In genomic region chr6:18323935-18324707, GRCh38 we compare ENCODE assay signal across 9 cellular contexts. TPM values are rescaled to one million over a fixed set of nuclear protein-coding genes. Genes with fewer than 3 reads are reported as not detected.
A peak's percentile ranks its signal among the peaks of the same experiment; 100 is the strongest.
DNase-seq lines count a peak whose midpoint lies in the region; ATAC-seq, FAIRE-seq and TF ChIP-seq lines count a peak whose summit lies in the region.
"Had no signal": no experiment of that assay in that cellular context is flagged by ENCODE, and none has a peak within 500 bp of the region (broad histone marks: within the 10 kb centered on the region; RNA-seq: fewer than 3 reads in every experiment).

No MANE protein-coding gene starts in this region.

- TF ChIP-seq CTCF in AG04449 (IDR thresholded peaks at IDR 0.05; ENCODE audit: insufficient read depth, low read length, missing control alignments) (peak; percentile 52), GM12874 (IDR thresholded peaks at IDR 0.05; ENCODE audit: insufficient read depth, low read depth, low read length) (peak; percentile 44; the same call in 1 of the 2 replicates), astrocyte (IDR thresholded peaks at IDR 0.05; ENCODE audit: insufficient read depth, low read depth, low read length) (peak; percentile 78)

- no peak overlapping the region for H3K27ac Mint-ChIP-seq in astrocyte (ENCODE audit: unreplicated experiment)
- no peak overlapping the region for H3K27ac Mint-ChIP-seq in stimulated activated naive B cell treated with anti-CD40 and anti-IgM and Interleukin-4, amounts not matched to agents 10 μg/mL and 1 μg/mL and 100 μg/mL, for 72 hours

- H2AFZ ChIP-seq in astrocyte (ENCODE audit: low read depth, low read length), result no peak overlapping the region

- H4K20me1 ChIP-seq in astrocyte (ENCODE audit: insufficient read depth, low read length), result no peaks in the 10 kb centered on the region

- no peaks in the 10 kb centered on the region for H3K27me3 ChIP-seq in astrocyte (ENCODE audit: insufficient read depth, low read length)

- H3K9me3 Mint-ChIP-seq in astrocyte (ENCODE audit: unreplicated experiment), result no peaks in the 10 kb centered on the region
- H3K9me3 Mint-ChIP-seq in stimulated activated naive B cell treated with anti-CD40 and anti-IgM and Interleukin-4, amounts not matched to agents 10 μg/mL and 1 μg/mL and 100 μg/mL, for 72 hours, result no peaks in the 10 kb centered on the region
- H3K9me3 Mint-ChIP-seq: central memory CD8-positive, alpha-beta T cell had no signal

- ATAC-seq in HG03159 (IDR thresholded peaks at IDR 0.05; ENCODE audit: unreplicated experiment), result peak; percentile 57
- peak; percentile 48 to 54 for ATAC-seq in stimulated activated naive B cell treated with anti-CD40 and anti-IgM and Interleukin-4, amounts not matched to agents 10 μg/mL and 1 μg/mL and 100 μg/mL, for 72 hours (replicated peaks)
- no peak for ATAC-seq in GM19467 (IDR thresholded peaks at IDR 0.05; ENCODE audit: unreplicated experiment)

- H3K4me3 Mint-ChIP-seq in astrocyte (ENCODE audit: unreplicated experiment), result no peak overlapping the region
- H3K4me3 Mint-ChIP-seq in stimulated activated naive B cell treated with anti-CD40 and anti-IgM and Interleukin-4, amounts not matched to agents 10 μg/mL and 1 μg/mL and 100 μg/mL, for 72 hours, result no peak overlapping the region
- H3K4me3 Mint-ChIP-seq: central memory CD8-positive, alpha-beta T cell had no signal

- CTCF ChIA-PET in AG04449 (lab: Yijun Ruan, JAX), result interaction anchor here (0.6 to 17.2 kb wide), 37 partner anchors 9 to 206 kb away, joined by 3 to 490 read pairs (median 4); no protein-coding TSS in a partner anchor

- H3K4me2 ChIP-seq in astrocyte (ENCODE audit: low read length), result no peak overlapping the region

- no peaks in the 10 kb centered on the region for H3K27me3 Mint-ChIP-seq in astrocyte (ENCODE audit: low read depth, unreplicated experiment)
- no peaks in the 10 kb centered on the region for H3K27me3 Mint-ChIP-seq in stimulated activated naive B cell treated with anti-CD40 and anti-IgM and Interleukin-4, amounts not matched to agents 10 μg/mL and 1 μg/mL and 100 μg/mL, for 72 hours

- no peak overlapping the region for H3K4me3 ChIP-seq in AG04449 (ENCODE audit: low read depth, low read length)
- no peak overlapping the region for H3K4me3 ChIP-seq in astrocyte (ENCODE audit: insufficient read depth, low read depth, low read length)

- no peak overlapping the region for H3K27ac ChIP-seq in astrocyte (ENCODE audit: low read depth, low read length)

- H3K9me3 ChIP-seq in astrocyte (ENCODE audit: insufficient read depth, low read depth, low read length), result no peaks in the 10 kb centered on the region

- POLR2A ChIA-PET in AG04449 (lab: Yijun Ruan, JAX), result no interaction called here

- H3K36me3 Mint-ChIP-seq in astrocyte (ENCODE audit: low read depth, unreplicated experiment), result no peaks in the 10 kb centered on the region
- no peaks in the 10 kb centered on the region for H3K36me3 Mint-ChIP-seq in stimulated activated naive B cell treated with anti-CD40 and anti-IgM and Interleukin-4, amounts not matched to agents 10 μg/mL and 1 μg/mL and 100 μg/mL, for 72 hours

- H3K36me3 ChIP-seq in astrocyte (ENCODE audit: insufficient read depth, low read length), result no peaks in the 10 kb centered on the region

- H3K79me2 ChIP-seq in astrocyte (ENCODE audit: insufficient read depth, low read length), result no peaks in the 10 kb centered on the region

- no peaks in the 10 kb centered on the region for H3K4me1 ChIP-seq in astrocyte (ENCODE audit: insufficient read depth, low read length)

- peaks cover 1% of the 10 kb centered on the region for H3K4me1 Mint-ChIP-seq in astrocyte (ENCODE audit: low read depth, unreplicated experiment)
- peaks cover 26 to 29% of the 10 kb centered on the region in 2 donors for H3K4me1 Mint-ChIP-seq in stimulated activated naive B cell treated with anti-CD40 and anti-IgM and Interleukin-4, amounts not matched to agents 10 μg/mL and 1 μg/mL and 100 μg/mL, for 72 hours
- H3K4me1 Mint-ChIP-seq: central memory CD8-positive, alpha-beta T cell had no signal

- DNase-seq in AG04449 (ENCODE audit: low read depth, low spot score) (no peak), NCI-H446 (lab: John Stamatoyannopoulos, UW) (peak; percentile 5 to 77), astrocyte (ENCODE audit: low read depth) (peak; percentile 21), hepatic stellate cell (ENCODE audit: low spot score) (peak; percentile 53)
- no peak for DNase-seq in stimulated activated naive B cell treated with anti-CD40 and anti-IgM and Interleukin-4, amounts not matched to agents 10 μg/mL and 1 μg/mL and 100 μg/mL, for 72 hours

- peak; percentile 71 for FAIRE-seq in astrocyte (lab: Jason Lieb, UNC)

- H3K9ac ChIP-seq in astrocyte (ENCODE audit: low read length), result no peak overlapping the region

RNA-seq across cellular contexts. Expression of gene DEK, which starts 59.8 kb away (rescaled TPM):
- total RNA-seq in astrocyte, result 35.2 and 39.9 TPM in 2 replicates

Comparison
In these comparisons a context has a peak if more than half of its experiments do, and no peak if none do; other contexts are left out.
1. DNase-seq: peak in NCI-H446 (2 of 2), astrocyte (single experiment) and hepatic stellate cell (single experiment); none in AG04449 (single experiment) and stimulated activated naive B cell treated with anti-CD40 and anti-IgM and Interleukin-4, amounts not matched to agents 10 μg/mL and 1 μg/mL and 100 μg/mL, for 72 hours (single experiment).
2. Peak in every context shown above with its lines, with median percentiles within 50 percentile points of each other: CTCF ChIP-seq.